In the genomic region with DNA sequence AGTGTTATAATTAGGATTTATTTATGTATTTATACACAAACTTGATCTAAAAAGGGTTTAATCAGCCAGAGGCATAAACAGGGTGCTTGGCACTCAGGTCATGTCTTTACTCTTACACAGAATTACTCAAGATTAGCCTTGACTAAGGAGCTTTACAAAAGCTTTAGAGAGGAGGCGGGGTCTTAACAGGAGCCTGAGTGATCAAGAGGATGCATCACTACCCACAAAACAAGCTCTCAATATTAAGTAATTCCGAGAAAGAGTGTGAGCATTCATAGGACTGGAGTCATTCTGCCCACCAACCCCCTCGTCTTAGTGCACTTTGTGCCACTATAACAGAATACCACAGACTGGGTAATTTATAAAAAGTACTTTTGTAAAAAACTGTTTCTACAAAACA, we compare ENCODE assay signal across 24 cellular contexts.
"Had no signal": no experiment of that assay in that cellular context is flagged by ENCODE, and none has a peak within 500 bp of the region (broad histone marks: within the 10 kb centered on the region; RNA-seq: fewer than 3 reads in every experiment).

No MANE protein-coding gene starts in this region.

- DNase-seq: islet precursor cell; left ventricle myocardium inferior; mesendoderm; naive B cell; natural killer cell; nephron progenitor cell; pancreas; posterior cingulate gyrus; retina; right cardiac atrium; stimulated activated CD4-positive, alpha-beta T cell treated with anti-CD3 and anti-CD28 coated beads, Interleukin-12 subunit alpha, Interleukin-12 subunit beta, amount 100 ng/mL, for 4 hours; stimulated activated CD4-positive, alpha-beta T cell treated with anti-CD3 and anti-CD28 coated beads, Interleukin-15, amount 100 ng/mL, for 24 hours; stimulated activated CD4-positive, alpha-beta T cell treated with anti-CD3 and anti-CD28 coated beads, Interleukin-2, amount 100 ng/mL, for 24 hours; stimulated activated CD4-positive, alpha-beta T cell treated with anti-CD3 and anti-CD28 coated beads, Interleukin-4, amount 100 ng/mL, for 1 hour; stimulated activated naive B cell treated with anti-CD40 and anti-IgM and Interleukin-4, amounts not matched to agents 10 μg/mL and 1 μg/mL and 100 μg/mL, for 72 hours; stimulated activated naive CD8-positive, alpha-beta T cell treated with anti-CD3 and anti-CD28 coated beads, Interleukin-15, Interleukin-2, amounts not matched to agents 100 U/mL and 50 U/mL, for 24 hours; stomach; testis; thyroid gland; transverse colon; upper lobe of left lung had no signal

- H3K4me3 Mint-ChIP-seq: mesothelial cell of epicardium; naive B cell; natural killer cell; nephron progenitor cell; neural progenitor cell; stimulated activated naive B cell treated with anti-CD40 and anti-IgM and Interleukin-4, amounts not matched to agents 10 μg/mL and 1 μg/mL and 100 μg/mL, for 72 hours had no signal

- H3K9me3 Mint-ChIP-seq: mesothelial cell of epicardium, nephron progenitor cell had no signal

- H3K27ac Mint-ChIP-seq: mesothelial cell of epicardium; naive B cell; natural killer cell; nephron progenitor cell; neural progenitor cell; stimulated activated naive B cell treated with anti-CD40 and anti-IgM and Interleukin-4, amounts not matched to agents 10 μg/mL and 1 μg/mL and 100 μg/mL, for 72 hours had no signal

- H3K4me1 Mint-ChIP-seq: mesothelial cell of epicardium; naive B cell; natural killer cell; stimulated activated naive B cell treated with anti-CD40 and anti-IgM and Interleukin-4, amounts not matched to agents 10 μg/mL and 1 μg/mL and 100 μg/mL, for 72 hours had no signal

- ATAC-seq: natural killer cell; pancreas; right cardiac atrium; sciatic nerve; stimulated activated naive B cell treated with anti-CD40 and anti-IgM and Interleukin-4, amounts not matched to agents 10 μg/mL and 1 μg/mL and 100 μg/mL, for 72 hours; stimulated activated naive CD8-positive, alpha-beta T cell treated with anti-CD3 and anti-CD28 coated beads, Interleukin-15, Interleukin-2, amounts not matched to agents 100 U/mL and 50 U/mL, for 24 hours had no signal

- H3K27me3 Mint-ChIP-seq: naive B cell; stimulated activated naive B cell treated with anti-CD40 and anti-IgM and Interleukin-4, amounts not matched to agents 10 μg/mL and 1 μg/mL and 100 μg/mL, for 72 hours had no signal

- H3K36me3 Mint-ChIP-seq: mesothelial cell of epicardium, naive B cell, natural killer cell, neural progenitor cell had no signal
